In the genomic region with DNA sequence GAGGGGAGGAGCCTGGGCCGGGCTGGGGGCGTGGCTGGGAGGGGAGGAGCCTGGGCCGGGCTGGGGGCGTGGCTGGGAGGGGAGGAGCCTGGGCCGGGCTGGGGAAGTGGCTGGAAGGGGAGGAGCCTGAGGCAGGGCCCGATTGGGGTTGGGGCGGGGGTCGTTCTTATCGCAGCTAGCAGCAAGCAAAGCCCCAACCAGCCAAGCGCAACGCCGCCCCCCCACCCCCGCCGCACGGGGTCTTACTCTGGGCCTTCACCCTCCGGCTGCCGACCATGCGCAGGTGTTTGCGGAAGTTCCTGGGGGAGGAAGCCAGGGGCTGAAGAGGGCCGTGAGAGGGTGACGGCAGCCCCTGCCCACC, we compare ENCODE assay signal across 9 cellular contexts. TPM values are rescaled to one million over a fixed set of nuclear protein-coding genes. Genes with fewer than 3 reads are reported as not detected.
A peak's percentile ranks its signal among the peaks of the same experiment; 100 is the strongest.
DNase-seq lines count a peak whose midpoint lies in the region; ATAC-seq and TF ChIP-seq lines count a peak whose summit lies in the region.
"Had no signal": no experiment of that assay in that cellular context is flagged by ENCODE, and none has a peak within 500 bp of the region (broad histone marks: within the 10 kb centered on the region; RNA-seq: fewer than 3 reads in every experiment).

No MANE protein-coding gene starts in this region.

- no peak overlapping the region for H3K27ac Mint-ChIP-seq in activated CD8-positive, alpha-beta memory T cell treated with anti-CD3 and anti-CD28 coated beads, Interleukin-2, amount 10 ng/mL, durations not matched to agents 7 days and 5 days
- H3K27ac Mint-ChIP-seq in activated T-helper 1 cell treated with anti-CD3 and anti-CD28 coated beads, Interleukin-12 subunit alpha, Interleukin-12 subunit beta, Interleukin-2, Interleukin-4 antibody, amounts not matched to agents 30 ng/mL and 10 ng/mL and 1 ng/mL, durations not matched to agents 14 hours and 24 hours and 36 hours, result no peak overlapping the region

- H3K27me3 Mint-ChIP-seq in activated CD8-positive, alpha-beta memory T cell treated with anti-CD3 and anti-CD28 coated beads, Interleukin-2, amount 10 ng/mL, durations not matched to agents 7 days and 5 days, result no peaks in the 10 kb centered on the region
- H3K27me3 Mint-ChIP-seq in activated T-helper 1 cell treated with anti-CD3 and anti-CD28 coated beads, Interleukin-12 subunit alpha, Interleukin-12 subunit beta, Interleukin-2, Interleukin-4 antibody, amounts not matched to agents 30 ng/mL and 10 ng/mL and 1 ng/mL, durations not matched to agents 14 hours and 24 hours and 36 hours (ENCODE audit: insufficient read depth), result no peaks in the 10 kb centered on the region

- peaks cover 10% of the 10 kb centered on the region for H3K36me3 Mint-ChIP-seq in activated CD8-positive, alpha-beta memory T cell treated with anti-CD3 and anti-CD28 coated beads, Interleukin-2, amount 10 ng/mL, durations not matched to agents 7 days and 5 days
- peaks cover 3% of the 10 kb centered on the region for H3K36me3 Mint-ChIP-seq in activated T-helper 1 cell treated with anti-CD3 and anti-CD28 coated beads, Interleukin-12 subunit alpha, Interleukin-12 subunit beta, Interleukin-2, Interleukin-4 antibody, amounts not matched to agents 30 ng/mL and 10 ng/mL and 1 ng/mL, durations not matched to agents 14 hours and 24 hours and 36 hours (ENCODE audit: low read depth)

- CTCF ChIA-PET in activated CD8-positive, alpha-beta memory T cell treated with anti-CD3 and anti-CD28 coated beads, Interleukin-2, amount 10 ng/mL, durations not matched to agents 7 days and 5 days (lab: Charles Lee), result interaction anchor here (1.1 kb wide), 1 partner anchor 9 kb away, joined by 3 read pairs; no protein-coding TSS in a partner anchor

- H3K36me3 ChIP-seq in right atrium auricular region, result peaks cover 9% of the 10 kb centered on the region
- H3K36me3 ChIP-seq in gastrocnemius medialis, result peaks cover 0 to 6% of the 10 kb centered on the region in 2 donors

- intact Hi-C loops in activated T-helper 1 cell treated with anti-CD3 and anti-CD28 coated beads, Interleukin-12 subunit alpha, Interleukin-12 subunit beta, Interleukin-2, Interleukin-4 antibody, amounts not matched to agents 30 ng/mL and 10 ng/mL and 1 ng/mL, durations not matched to agents 14 hours and 24 hours and 36 hours (cut with micrococcal nuclease), result loop anchor here (5.0 to 10.0 kb wide), 3 partner anchors 432 to 972 kb away; partner anchors contain the start of genes RABL6 and SEC16A
- intact Hi-C loops in gastrocnemius medialis (cut with DNase I; ENCODE audit: low total_unique reads), result no loop called here

- H3K4me3 ChIP-seq in right atrium auricular region (peak overlapping the region; percentile 32 to 49), gastrocnemius medialis (peak overlapping the region; percentile 14 to 53 (median 46))

- H3K4me1 Mint-ChIP-seq in activated CD8-positive, alpha-beta memory T cell treated with anti-CD3 and anti-CD28 coated beads, Interleukin-2, amount 10 ng/mL, durations not matched to agents 7 days and 5 days, result peaks cover 24% of the 10 kb centered on the region
- peaks cover 10% of the 10 kb centered on the region for H3K4me1 Mint-ChIP-seq in activated T-helper 1 cell treated with anti-CD3 and anti-CD28 coated beads, Interleukin-12 subunit alpha, Interleukin-12 subunit beta, Interleukin-2, Interleukin-4 antibody, amounts not matched to agents 30 ng/mL and 10 ng/mL and 1 ng/mL, durations not matched to agents 14 hours and 24 hours and 36 hours (ENCODE audit: low read depth)

- ATAC-seq in activated CD8-positive, alpha-beta memory T cell treated with anti-CD3 and anti-CD28 coated beads, Interleukin-2, amount 10 ng/mL, durations not matched to agents 7 days and 5 days, result peak; percentile 20
- ATAC-seq in gastrocnemius medialis (peak in 1 of 2 donors; percentile 25), HG02763 (IDR thresholded peaks at IDR 0.05; ENCODE audit: unreplicated experiment) (no peak), GM18870 (IDR thresholded peaks at IDR 0.05; ENCODE audit: unreplicated experiment) (no peak)

- H3K9me3 ChIP-seq in right atrium auricular region (no peaks in the 10 kb centered on the region), gastrocnemius medialis (no peaks in the 10 kb centered on the region)

- in situ Hi-C loops in gastrocnemius medialis (cut with MboI; ENCODE audit: low sequenced_read_pairs in 4 of 4), result no loop called here

- no peaks in the 10 kb centered on the region for H3K9me3 Mint-ChIP-seq in activated CD8-positive, alpha-beta memory T cell treated with anti-CD3 and anti-CD28 coated beads, Interleukin-2, amount 10 ng/mL, durations not matched to agents 7 days and 5 days (ENCODE audit: low read depth)
- no peaks in the 10 kb centered on the region for H3K9me3 Mint-ChIP-seq in activated T-helper 1 cell treated with anti-CD3 and anti-CD28 coated beads, Interleukin-12 subunit alpha, Interleukin-12 subunit beta, Interleukin-2, Interleukin-4 antibody, amounts not matched to agents 30 ng/mL and 10 ng/mL and 1 ng/mL, durations not matched to agents 14 hours and 24 hours and 36 hours

- DNase-seq in activated CD8-positive, alpha-beta memory T cell treated with anti-CD3 and anti-CD28 coated beads, Interleukin-2, amount 10 ng/mL, durations not matched to agents 7 days and 5 days, result peak; percentile 62
- no peak for DNase-seq in activated CD8-positive, alpha-beta memory T cell treated with anti-CD3 and anti-CD28 coated beads for 24 hours
- DNase-seq in activated T-helper 1 cell treated with anti-CD3 and anti-CD28 coated beads, Interleukin-12 subunit alpha, Interleukin-12 subunit beta, Interleukin-2, Interleukin-4 antibody, amounts not matched to agents 30 ng/mL and 10 ng/mL and 1 ng/mL, durations not matched to agents 14 hours and 24 hours and 36 hours (ENCODE audit: low spot score), result peak; percentile 53
- DNase-seq in right atrium auricular region (ENCODE audit: low spot score), result no peak
- peak in 1 of 2 donors; percentile 48 for DNase-seq in gastrocnemius medialis
- no peak for DNase-seq in NCI-H2081 treated with DMSO at 0.1 percent for 48 hours (lab: John Stamatoyannopoulos, UW)

- peak overlapping the region; percentile 48 to 56 for H3K27ac ChIP-seq in right atrium auricular region
- H3K27ac ChIP-seq in gastrocnemius medialis, result peak overlapping the region; percentile 9 to 68 (median 48)
- H3K27ac ChIP-seq: VCaP had no signal

- no peak for TF ChIP-seq POLR2A in gastrocnemius medialis (IDR thresholded peaks at IDR 0.05)

- H3K27me3 ChIP-seq in right atrium auricular region (no peaks in the 10 kb centered on the region), gastrocnemius medialis (no peaks in the 10 kb centered on the region)

- TF ChIP-seq CTCF in right atrium auricular region (IDR thresholded peaks at IDR 0.05) (no peak), gastrocnemius medialis (IDR thresholded peaks at IDR 0.05 in 4 of 5, conservative IDR thresholded peaks at IDR 0.05 in 1 of 5) (no peak)

- H3K4me1 ChIP-seq in right atrium auricular region (peaks cover 0 to 32% of the 10 kb centered on the region in 2 donors), gastrocnemius medialis (peaks cover 4 to 5% of the 10 kb centered on the region in 2 donors)

- H3K4me3 Mint-ChIP-seq in activated CD8-positive, alpha-beta memory T cell treated with anti-CD3 and anti-CD28 coated beads, Interleukin-2, amount 10 ng/mL, durations not matched to agents 7 days and 5 days, result no peak overlapping the region
- H3K4me3 Mint-ChIP-seq in activated T-helper 1 cell treated with anti-CD3 and anti-CD28 coated beads, Interleukin-12 subunit alpha, Interleukin-12 subunit beta, Interleukin-2, Interleukin-4 antibody, amounts not matched to agents 30 ng/mL and 10 ng/mL and 1 ng/mL, durations not matched to agents 14 hours and 24 hours and 36 hours, result peak overlapping the region; percentile 62

RNA-seq across cellular contexts. Expression of gene NSMF, which starts 5.0 kb away (rescaled TPM):
- 10 to 100 TPM; 35.8 to 42.1 TPM for total RNA-seq in activated CD8-positive, alpha-beta memory T cell treated with anti-CD3 and anti-CD28 coated beads, Interleukin-2, amount 10 ng/mL, durations not matched to agents 7 days and 5 days
- 57.2 and 58.9 TPM in 2 replicates for total RNA-seq in activated T-helper 1 cell treated with anti-CD3 and anti-CD28 coated beads, Interleukin-12 subunit alpha, Interleukin-12 subunit beta, Interleukin-2, Interleukin-4 antibody, amounts not matched to agents 30 ng/mL and 10 ng/mL and 1 ng/mL, durations not matched to agents 14 hours and 24 hours and 36 hours
- 10 to 100 TPM; 16.2 to 26.2 TPM for total RNA-seq in right atrium auricular region
- total RNA-seq in gastrocnemius medialis, result 1 to 10 TPM; 4.4 to 8.4 (median 7.1) TPM

RNA-seq across cellular contexts. Expression of gene ENTPD8, which starts 13.0 kb away (rescaled TPM):
- not detected for total RNA-seq in activated CD8-positive, alpha-beta memory T cell treated with anti-CD3 and anti-CD28 coated beads, Interleukin-2, amount 10 ng/mL, durations not matched to agents 7 days and 5 days
- total RNA-seq in activated T-helper 1 cell treated with anti-CD3 and anti-CD28 coated beads, Interleukin-12 subunit alpha, Interleukin-12 subunit beta, Interleukin-2, Interleukin-4 antibody, amounts not matched to agents 30 ng/mL and 10 ng/mL and 1 ng/mL, durations not matched to agents 14 hours and 24 hours and 36 hours, result not detected in 2 replicates
- total RNA-seq in right atrium auricular region (not detected), gastrocnemius medialis (under 1 TPM in 1 of 4 donors, not detected in 3; 0.23 TPM)

RNA-seq across cellular contexts. Expression of gene NOXA1, which starts 30.9 kb away (rescaled TPM):
- total RNA-seq in activated CD8-positive, alpha-beta memory T cell treated with anti-CD3 and anti-CD28 coated beads, Interleukin-2, amount 10 ng/mL, durations not matched to agents 7 days and 5 days, result under 1 TPM; 0.30 to 0.53 TPM
- 0.49 and 0.54 TPM in 2 replicates for total RNA-seq in activated T-helper 1 cell treated with anti-CD3 and anti-CD28 coated beads, Interleukin-12 subunit alpha, Interleukin-12 subunit beta, Interleukin-2, Interleukin-4 antibody, amounts not matched to agents 30 ng/mL and 10 ng/mL and 1 ng/mL, durations not matched to agents 14 hours and 24 hours and 36 hours
- total RNA-seq in right atrium auricular region (1 to 10 TPM in 1 of 2 donors, under 1 TPM in 1; 0.94 to 3.4 TPM), gastrocnemius medialis (1 to 10 TPM in 3 of 4 donors, under 1 TPM in 1; 0.41 to 2.5 (median 1.8) TPM)

RNA-seq across cellular contexts. Expression of gene EXD3, which starts 31.2 kb away (rescaled TPM):
- 10 to 100 TPM in 1 of 2 experiments, 1 to 10 TPM in 1; 9.2 to 19.8 TPM for total RNA-seq in activated CD8-positive, alpha-beta memory T cell treated with anti-CD3 and anti-CD28 coated beads, Interleukin-2, amount 10 ng/mL, durations not matched to agents 7 days and 5 days
- total RNA-seq in activated T-helper 1 cell treated with anti-CD3 and anti-CD28 coated beads, Interleukin-12 subunit alpha, Interleukin-12 subunit beta, Interleukin-2, Interleukin-4 antibody, amounts not matched to agents 30 ng/mL and 10 ng/mL and 1 ng/mL, durations not matched to agents 14 hours and 24 hours and 36 hours, result 4.8 and 4.9 TPM in 2 replicates
- total RNA-seq in right atrium auricular region, result 1 to 10 TPM; 5.9 to 6.0 TPM
- 10 to 100 TPM in 1 of 4 donors, 1 to 10 TPM in 3; 4.8 to 12.5 (median 6.4) TPM for total RNA-seq in gastrocnemius medialis

Comparison
In these comparisons a context has a peak if more than half of its experiments do, and no peak if none do; other contexts are left out.
1. DNase-seq: peak in activated CD8-positive, alpha-beta memory T cell treated with anti-CD3 and anti-CD28 coated beads, Interleukin-2, amount 10 ng/mL, durations not matched to agents 7 days and 5 days (single experiment) and activated T-helper 1 cell treated with anti-CD3 and anti-CD28 coated beads, Interleukin-12 subunit alpha, Interleukin-12 subunit beta, Interleukin-2, Interleukin-4 antibody, amounts not matched to agents 30 ng/mL and 10 ng/mL and 1 ng/mL, durations not matched to agents 14 hours and 24 hours and 36 hours (single experiment); none in activated CD8-positive, alpha-beta memory T cell treated with anti-CD3 and anti-CD28 coated beads for 24 hours (single experiment), right atrium auricular region (single experiment) and NCI-H2081 treated with DMSO at 0.1 percent for 48 hours (single experiment).